13 cellular contexts compared by ENCODE assay signal in genomic region chr9:95032580-95033298, GRCh38.
DNase-seq lines count a peak whose midpoint lies in the region; ATAC-seq, FAIRE-seq and TF ChIP-seq lines count a peak whose summit lies in the region.
"Had no signal": no experiment of that assay in that cellular context is flagged by ENCODE, and none has a peak within 500 bp of the region (broad histone marks: within the 10 kb centered on the region; RNA-seq: fewer than 3 reads in every experiment).

No MANE protein-coding gene starts in this region.

- no peak for FAIRE-seq in pancreas (lab: Jason Lieb, UNC)

- no peak for TF ChIP-seq POLR2A in Peyer's patch (IDR thresholded peaks at IDR 0.05)

- TF ChIP-seq CTCF in pancreas (IDR thresholded peaks at IDR 0.05) (no peak), Peyer's patch (IDR thresholded peaks at IDR 0.05) (no peak)

- H3K9me3 ChIP-seq in pancreas (no peaks in the 10 kb centered on the region), Peyer's patch (no peaks in the 10 kb centered on the region)

- no peaks in the 10 kb centered on the region for H3K27me3 ChIP-seq in pancreas
- no peaks in the 10 kb centered on the region for H3K27me3 ChIP-seq in Peyer's patch

- ATAC-seq in Right ventricle myocardium superior (ENCODE audit: poor library complexity) (peak; percentile 84), pancreas (peak; percentile 51 to 62 (median 60)), HG03521 (IDR thresholded peaks at IDR 0.05; ENCODE audit: unreplicated experiment) (no peak)
- ATAC-seq: stimulated activated naive B cell treated with anti-CD40 and anti-IgM and Interleukin-4, amounts not matched to agents 10 μg/mL and 1 μg/mL and 100 μg/mL, for 72 hours had no signal

- intact Hi-C loops in Right ventricle myocardium superior (cut with DNase I) (no loop called here), pancreas (cut with DNase I) (no loop called here)

- H3K36me3 ChIP-seq in pancreas (no peaks in the 10 kb centered on the region), Peyer's patch (peaks cover 0 to 4% (median 0%) of the 10 kb centered on the region in 3 donors)

- peak overlapping the region in 2 of 4 donors; percentile 11 for H3K4me3 ChIP-seq in pancreas
- no peak overlapping the region for H3K4me3 ChIP-seq in Peyer's patch

- peak; percentile 82 for DNase-seq in DMS53 (lab: John Stamatoyannopoulos, UW)
- peak; percentile 43 for DNase-seq in NCI-H510A treated with DMSO at 0.1 percent for 48 hours (lab: John Stamatoyannopoulos, UW)
- DNase-seq in Right ventricle myocardium superior, result no peak
- peak in 3 of 6 donors; percentile 47 to 70 (median 68) for DNase-seq in pancreas
- DNase-seq in glomerular visceral epithelial cell (ENCODE audit: extremely low spot score), result no peak
- no peak for DNase-seq in Peyer's patch
- no peak for DNase-seq in activated naive CD4-positive, alpha-beta T cell treated with Interleukin-2 at 50 U/mL for 16 hours
- DNase-seq: activated B cell treated with CpG ODN at 0.5 μM for 24 hours; activated gamma-delta T cell treated with Interleukin-2 at 50 U/mL for 16 hours; GF-D8; SHP77 treated with DMSO at 0.1 percent for 48 hours; stimulated activated naive B cell treated with anti-CD40 and anti-IgM and Interleukin-4, amounts not matched to agents 10 μg/mL and 1 μg/mL and 100 μg/mL, for 72 hours had no signal

- 15 to 27% methylated on average over 9 of the region's 9 CpGs for WGBS in pancreas, 2 donors

- H3K27ac ChIP-seq in pancreas (peak overlapping the region; percentile 80 to 95 (median 86)), Peyer's patch (peak overlapping the region in 2 of 4 donors; percentile 28 to 43)

- H3K4me1 ChIP-seq in pancreas, result peaks cover 67 to 84% (median 74%) of the 10 kb centered on the region in 3 donors
- H3K4me1 ChIP-seq in Peyer's patch, result peaks cover 0 to 60% (median 0%) of the 10 kb centered on the region in 4 donors

Comparison
In these comparisons a context has a peak if more than half of its experiments do, and no peak if none do; other contexts are left out.
1. DNase-seq: peak in DMS53 (single experiment) and NCI-H510A treated with DMSO at 0.1 percent for 48 hours (single experiment); none in Right ventricle myocardium superior (single experiment), glomerular visceral epithelial cell (single experiment), Peyer's patch (0 of 3) and activated naive CD4-positive, alpha-beta T cell treated with Interleukin-2 at 50 U/mL for 16 hours (single experiment).